18 cellular contexts compared by ENCODE assay signal in the genomic region with DNA sequence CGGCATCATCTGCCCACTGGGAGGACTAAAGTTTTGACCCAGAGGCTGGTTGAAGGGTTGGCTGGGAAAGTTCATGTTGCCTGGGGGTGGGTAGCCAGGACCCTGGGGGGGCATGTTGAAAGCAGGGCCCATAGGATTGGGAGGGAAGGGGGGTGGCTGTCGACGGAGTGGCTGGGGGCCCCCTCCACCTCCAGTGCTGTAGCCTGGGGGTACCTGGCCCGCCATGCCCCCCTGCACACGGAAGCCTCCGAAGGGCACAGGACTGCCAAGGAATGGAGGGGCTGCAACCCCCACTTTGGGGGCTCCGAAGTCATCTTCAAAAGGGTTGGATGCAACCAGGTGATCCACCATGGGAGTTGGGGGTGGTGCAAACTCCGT. TPM values are rescaled to one million over a fixed set of nuclear protein-coding genes. Genes with fewer than 3 reads are reported as not detected.
DNase-seq lines count a peak whose midpoint lies in the region; ATAC-seq and TF ChIP-seq lines count a peak whose summit lies in the region.
"Had no signal": no experiment of that assay in that cellular context is flagged by ENCODE, and none has a peak within 500 bp of the region (broad histone marks: within the 10 kb centered on the region; RNA-seq: fewer than 3 reads in every experiment).

No MANE protein-coding gene starts in this region.

- peak overlapping the region; percentile 99 for H3K4me3 Mint-ChIP-seq in activated CD4-positive, alpha-beta T cell treated with anti-CD3 and anti-CD28 coated beads, Interleukin-2, amount 10 ng/mL, durations not matched to agents 7 days and 5 days
- H3K4me3 Mint-ChIP-seq in Calu3 (ENCODE audit: low read depth, unreplicated experiment) (peak overlapping the region; percentile 85), neural progenitor cell (peak overlapping the region; percentile 53)
- H3K4me3 Mint-ChIP-seq in activated naive CD8-positive, alpha-beta T cell treated with anti-CD3 and anti-CD28 coated beads, Interleukin-2, amount 50 U/mL, for 24 hours, result peak overlapping the region; percentile 4

- peaks cover 72% of the 10 kb centered on the region for H3K4me1 Mint-ChIP-seq in activated CD4-positive, alpha-beta T cell treated with anti-CD3 and anti-CD28 coated beads, Interleukin-2, amount 10 ng/mL, durations not matched to agents 7 days and 5 days
- H3K4me1 Mint-ChIP-seq in Calu3 (ENCODE audit: low read depth, unreplicated experiment), result peaks cover 56% of the 10 kb centered on the region
- peaks cover 52% of the 10 kb centered on the region for H3K4me1 Mint-ChIP-seq in activated naive CD8-positive, alpha-beta T cell treated with anti-CD3 and anti-CD28 coated beads, Interleukin-2, amount 50 U/mL, for 24 hours
- peaks cover 67% of the 10 kb centered on the region for H3K4me1 Mint-ChIP-seq in neural progenitor cell

- H3K36me3 ChIP-seq in neural progenitor cell, result no peaks in the 10 kb centered on the region

- no peaks in the 10 kb centered on the region for H3K27me3 Mint-ChIP-seq in activated CD4-positive, alpha-beta T cell treated with anti-CD3 and anti-CD28 coated beads, Interleukin-2, amount 10 ng/mL, durations not matched to agents 7 days and 5 days
- H3K27me3 Mint-ChIP-seq in Calu3 (ENCODE audit: unreplicated experiment), result no peaks in the 10 kb centered on the region
- no peaks in the 10 kb centered on the region for H3K27me3 Mint-ChIP-seq in activated naive CD8-positive, alpha-beta T cell treated with anti-CD3 and anti-CD28 coated beads, Interleukin-2, amount 50 U/mL, for 24 hours
- peaks cover 15% of the 10 kb centered on the region for H3K27me3 Mint-ChIP-seq in neural progenitor cell (ENCODE audit: insufficient read depth, low read depth)

- H4K20me1 ChIP-seq in neural progenitor cell (ENCODE audit: low read depth), result peaks cover 19% of the 10 kb centered on the region

- BruUV-seq in Calu3 (replicated peaks; lab: Mats Ljungman, UMichigan), result no TSS peak

- no peak overlapping the region for H3K9ac ChIP-seq in neural progenitor cell

- no peak overlapping the region for H3K4me2 ChIP-seq in neural progenitor cell

- POLR2A ChIA-PET in activated CD4-positive, alpha-beta T cell treated with anti-CD3 and anti-CD28 coated beads, Interleukin-2, amount 10 ng/mL, durations not matched to agents 7 days and 5 days (lab: Charles Lee), result interaction anchor here (0.7 kb wide), 1 partner anchor 40 kb away, joined by 5 read pairs; no protein-coding TSS in a partner anchor

- H2AFZ ChIP-seq in neural progenitor cell (replicated peaks), result no peak overlapping the region

- ATAC-seq in activated naive CD8-positive, alpha-beta T cell treated with anti-CD3 and anti-CD28 coated beads, Interleukin-2, amount 50 U/mL, for 24 hours, result no peak
- no peak for ATAC-seq in HG02678 (IDR thresholded peaks at IDR 0.05; ENCODE audit: unreplicated experiment)
- ATAC-seq: body of pancreas, K562 had no signal

- no peak overlapping the region for H3K4me3 ChIP-seq in neural progenitor cell
- H3K4me3 ChIP-seq: body of pancreas, K562, SK-N-MC, thoracic aorta had no signal

- peaks cover 47% of the 10 kb centered on the region for H3K4me1 ChIP-seq in neural progenitor cell

- H3F3A ChIP-seq in neural progenitor cell (ENCODE audit: low read depth), result peaks cover 69% of the 10 kb centered on the region

- no peak for TF ChIP-seq CTCF in Calu3 (IDR thresholded peaks at IDR 0.05; ENCODE audit: unreplicated experiment)
- TF ChIP-seq CTCF in neural progenitor cell (IDR thresholded peaks at IDR 0.05), result no peak

- H3K79me2 ChIP-seq in neural progenitor cell (ENCODE audit: low read depth), result peaks cover 55% of the 10 kb centered on the region

- peaks cover 33% of the 10 kb centered on the region for H3K36me3 Mint-ChIP-seq in activated CD4-positive, alpha-beta T cell treated with anti-CD3 and anti-CD28 coated beads, Interleukin-2, amount 10 ng/mL, durations not matched to agents 7 days and 5 days (ENCODE audit: low read depth)
- H3K36me3 Mint-ChIP-seq in Calu3 (ENCODE audit: insufficient read depth, unreplicated experiment) (peaks cover 89% of the 10 kb centered on the region), neural progenitor cell (peaks cover 10% of the 10 kb centered on the region)
- H3K36me3 Mint-ChIP-seq in activated naive CD8-positive, alpha-beta T cell treated with anti-CD3 and anti-CD28 coated beads, Interleukin-2, amount 50 U/mL, for 24 hours (ENCODE audit: low read depth), result peaks cover 13% of the 10 kb centered on the region

- CTCF ChIA-PET in activated CD4-positive, alpha-beta T cell treated with anti-CD3 and anti-CD28 coated beads, Interleukin-2, amount 10 ng/mL, durations not matched to agents 7 days and 5 days (lab: Charles Lee), result interaction anchor here (2.5 to 3.3 kb wide), 2 partner anchors 14 to 58 kb away, joined by 5 to 23 read pairs; no protein-coding TSS in a partner anchor
- CTCF ChIA-PET in Calu3 (lab: Charles Lee), result no interaction called here

- no peak overlapping the region for H3K27ac Mint-ChIP-seq in activated CD4-positive, alpha-beta T cell treated with anti-CD3 and anti-CD28 coated beads, Interleukin-2, amount 10 ng/mL, durations not matched to agents 7 days and 5 days
- H3K27ac Mint-ChIP-seq in Calu3 (ENCODE audit: unreplicated experiment), result no peak overlapping the region
- H3K27ac Mint-ChIP-seq in activated naive CD8-positive, alpha-beta T cell treated with anti-CD3 and anti-CD28 coated beads, Interleukin-2, amount 50 U/mL, for 24 hours, result no peak overlapping the region
- H3K27ac Mint-ChIP-seq in neural progenitor cell, result no peak overlapping the region

- intact Hi-C loops in Calu3 (cut with micrococcal nuclease; ENCODE audit: unreplicated experiment), result no loop called here

- H3K9me3 Mint-ChIP-seq in activated CD4-positive, alpha-beta T cell treated with anti-CD3 and anti-CD28 coated beads, Interleukin-2, amount 10 ng/mL, durations not matched to agents 7 days and 5 days, result no peaks in the 10 kb centered on the region
- no peaks in the 10 kb centered on the region for H3K9me3 Mint-ChIP-seq in Calu3 (ENCODE audit: low read depth, unreplicated experiment)
- no peaks in the 10 kb centered on the region for H3K9me3 Mint-ChIP-seq in activated naive CD8-positive, alpha-beta T cell treated with anti-CD3 and anti-CD28 coated beads, Interleukin-2, amount 50 U/mL, for 24 hours
- no peaks in the 10 kb centered on the region for H3K9me3 Mint-ChIP-seq in neural progenitor cell

- H3K9me3 ChIP-seq in neural progenitor cell (ENCODE audit: low read depth), result no peaks in the 10 kb centered on the region
- H3K9me3 ChIP-seq: body of pancreas, thoracic aorta had no signal

- no peak overlapping the region for H3K27ac ChIP-seq in neural progenitor cell
- H3K27ac ChIP-seq: body of pancreas, HL-60, SK-N-MC, thoracic aorta had no signal

- DNase-seq in activated CD4-positive, alpha-beta T cell treated with anti-CD3 and anti-CD28 coated beads, Interleukin-2, amount 10 ng/mL, durations not matched to agents 7 days and 5 days, result no peak
- DNase-seq in activated CD4-positive, alpha-beta T cell treated with anti-CD3 and anti-CD28 coated beads for 48 hours, result no peak
- DNase-seq in Calu3 (no peak), neural progenitor cell (ENCODE audit: low spot score) (no peak), NCI-H510A treated with DMSO at 0.1 percent for 48 hours (lab: John Stamatoyannopoulos, UW) (no peak), DMS53 (lab: John Stamatoyannopoulos, UW) (no peak)
- DNase-seq in activated naive CD8-positive, alpha-beta T cell treated with anti-CD3 and anti-CD28 coated beads, Interleukin-2, amount 50 U/mL, for 24 hours, result no peak
- DNase-seq: ACHN, body of pancreas, dorsolateral prefrontal cortex, NCI-H1092 treated with DMSO at 0.1 percent for 48 hours, NCI-H2227 treated with DMSO at 0.1 percent for 48 hours, retina had no signal

- H3K27me3 ChIP-seq in neural progenitor cell, result no peaks in the 10 kb centered on the region
- H3K27me3 ChIP-seq: body of pancreas, dorsolateral prefrontal cortex had no signal

RNA-seq across cellular contexts. Expression of a gene that starts 2.1 kb away (rescaled TPM):
- 10 to 100 TPM; 50.0 to 50.2 TPM for total RNA-seq in activated CD4-positive, alpha-beta T cell treated with anti-CD3 and anti-CD28 coated beads, Interleukin-2, amount 10 ng/mL, durations not matched to agents 7 days and 5 days
- total RNA-seq in Calu3 (2022) (43.6 and 45.6 TPM in 2 replicates), neural progenitor cell (ENCODE audit: low replicate concordance) (32.1 and 48.1 TPM in 2 replicates)

RNA-seq across cellular contexts. Expression of a gene that starts 3.5 kb away (rescaled TPM):
- 10 to 100 TPM; 74.6 to 92.0 TPM for total RNA-seq in activated CD4-positive, alpha-beta T cell treated with anti-CD3 and anti-CD28 coated beads, Interleukin-2, amount 10 ng/mL, durations not matched to agents 7 days and 5 days
- 48.1 and 49.6 TPM in 2 replicates for total RNA-seq in Calu3 (2022)
- total RNA-seq in neural progenitor cell (ENCODE audit: low replicate concordance), result 21.4 and 64.0 TPM in 2 replicates

RNA-seq across cellular contexts. Expression of a gene that starts 11.1 kb away (rescaled TPM):
- 100 to 1,000 TPM in 1 of 2 experiments, 10 to 100 TPM in 1; 75.1 to 104 TPM for total RNA-seq in activated CD4-positive, alpha-beta T cell treated with anti-CD3 and anti-CD28 coated beads, Interleukin-2, amount 10 ng/mL, durations not matched to agents 7 days and 5 days
- total RNA-seq in Calu3 (2022) (73.5 and 77.5 TPM in 2 replicates), neural progenitor cell (ENCODE audit: low replicate concordance) (69.0 and 86.5 TPM in 2 replicates)

RNA-seq across cellular contexts. Expression of a gene that starts 15.0 kb away (rescaled TPM):
- total RNA-seq in activated CD4-positive, alpha-beta T cell treated with anti-CD3 and anti-CD28 coated beads, Interleukin-2, amount 10 ng/mL, durations not matched to agents 7 days and 5 days, result 100 to 1,000 TPM; 147 to 157 TPM
- total RNA-seq in Calu3 (2022) (182 and 230 TPM in 2 replicates), neural progenitor cell (ENCODE audit: low replicate concordance) (210 and 297 TPM in 2 replicates)

RNA-seq across cellular contexts. Expression of a gene that starts 22.9 kb away (rescaled TPM):
- 10 to 100 TPM; 25.7 to 40.2 TPM for total RNA-seq in activated CD4-positive, alpha-beta T cell treated with anti-CD3 and anti-CD28 coated beads, Interleukin-2, amount 10 ng/mL, durations not matched to agents 7 days and 5 days
- total RNA-seq in Calu3 (2022) (43.0 and 47.3 TPM in 2 replicates), neural progenitor cell (ENCODE audit: low replicate concordance) (4.3 and 12.7 TPM in 2 replicates)

Comparison
In these comparisons a context has a peak if more than half of its experiments do, and no peak if none do; other contexts are left out.
1. H3K4me3 Mint-ChIP-seq: peak in every context shown above with its lines; median percentile 99 in activated CD4-positive, alpha-beta T cell treated with anti-CD3 and anti-CD28 coated beads, Interleukin-2, amount 10 ng/mL, durations not matched to agents 7 days and 5 days; 85 in Calu3; 53 in neural progenitor cell; 4 in activated naive CD8-positive, alpha-beta T cell treated with anti-CD3 and anti-CD28 coated beads, Interleukin-2, amount 50 U/mL, for 24 hours.